Comparison of ENCODE assay signal across 23 cellular contexts in genomic region chr14:94659953-94660946, GRCh38. TPM values are rescaled to one million over a fixed set of nuclear protein-coding genes. Genes with fewer than 3 reads are reported as not detected.
A peak's percentile ranks its signal among the peaks of the same experiment; 100 is the strongest.
DNase-seq lines count a peak whose midpoint lies in the region; ATAC-seq and TF ChIP-seq lines count a peak whose summit lies in the region.
"Had no signal": no experiment of that assay in that cellular context is flagged by ENCODE, and none has a peak within 500 bp of the region (broad histone marks: within the 10 kb centered on the region; RNA-seq: fewer than 3 reads in every experiment).

No MANE protein-coding gene starts in this region.

- no peak for TF ChIP-seq POLR2A in breast epithelium (IDR thresholded peaks at IDR 0.05)

- ATAC-seq in activated CD4-positive, CD25-positive, alpha-beta regulatory T cell treated with anti-CD3 and anti-CD28 coated beads, Interleukin-2, amount 50 U/mL, for 24 hours: no peak
- ATAC-seq: GM23338 had no signal

- H3K9me3 ChIP-seq in mammary epithelial cell (replicated peaks; ENCODE audit: insufficient read depth, low read length) (no peaks in the 10 kb centered on the region), breast epithelium (no peaks in the 10 kb centered on the region), osteoblast (ENCODE audit: low read depth, low read length) (no peaks in the 10 kb centered on the region)

- H3K27me3 ChIP-seq in mammary epithelial cell (ENCODE audit: insufficient read depth, low read length): no peaks in the 10 kb centered on the region
- no peaks in the 10 kb centered on the region for H3K27me3 ChIP-seq in breast epithelium
- no peaks in the 10 kb centered on the region for H3K27me3 ChIP-seq in osteoblast (ENCODE audit: insufficient read depth, low read length)

- no peak overlapping the region for H3K9ac ChIP-seq in mammary epithelial cell (ENCODE audit: insufficient read depth, low read length)

- DNase-seq in mammary epithelial cell (peak; percentile 73), breast epithelium (ENCODE audit: low spot score in 2 of 2) (no peak), ecto neural progenitor cell (ENCODE audit: low spot score) (peak; percentile 15), osteoblast (ENCODE audit: insufficient read length, low spot score, missing footprints) (no peak), ureter (ENCODE audit: low spot score) (peak; percentile 7), substantia nigra (lab: John Stamatoyannopoulos, UW) (no peak), pons (ENCODE audit: low spot score) (no peak)
- DNase-seq: CD8-positive, alpha-beta memory T cell; GDM1; HCEC 1CT; NCI-H1105; NCI-H146; NCI-H2029; NCI-H2227 treated with DMSO at 0.1 percent for 48 hours; NCI-H524; NCI-H774; NK-92 treated with Interleukin-12 subunit alpha and Interleukin-12 subunit beta, amount 100 ng/mL, for 24 hours had no signal

- H4K20me1 ChIP-seq in mammary epithelial cell (ENCODE audit: insufficient read depth, low read length): no peaks in the 10 kb centered on the region
- no peaks in the 10 kb centered on the region for H4K20me1 ChIP-seq in osteoblast (ENCODE audit: insufficient read depth, low read length)

- H3K4me3 ChIP-seq in mammary epithelial cell (replicated peaks in 1 of 3; ENCODE audit: insufficient read depth in 1 of 3, low read depth in 2 of 3, low read length in 3 of 3): no peak overlapping the region
- no peak overlapping the region for H3K4me3 ChIP-seq in breast epithelium
- H3K4me3 ChIP-seq in osteoblast (ENCODE audit: insufficient read depth, low read length): no peak overlapping the region
- H3K4me3 ChIP-seq: GM23338 had no signal

- intact Hi-C loops in mammary epithelial cell (cut with micrococcal nuclease) (no loop called here), breast epithelium (cut with DNase I; ENCODE audit: low total_unique reads) (no loop called here)

- TF ChIP-seq CTCF in mammary epithelial cell (conservative IDR thresholded peaks at IDR 0.05 in 1 of 2, IDR thresholded peaks at IDR 0.05 in 1 of 2; ENCODE audit: extremely low read depth in 1 of 2, insufficient read depth in 1 of 2, low read depth in 1 of 2, low read length in 2 of 2) (no peak), breast epithelium (IDR thresholded peaks at IDR 0.05) (no peak), osteoblast (IDR thresholded peaks at IDR 0.05; ENCODE audit: extremely low read depth, low read depth, low read length) (no peak)

- H3K4me1 ChIP-seq in mammary epithelial cell (ENCODE audit: insufficient read depth, low read length) (no peaks in the 10 kb centered on the region), breast epithelium (no peaks in the 10 kb centered on the region), osteoblast (ENCODE audit: insufficient read depth, low read length) (peaks cover 36% of the 10 kb centered on the region)

- H3K36me3 ChIP-seq in mammary epithelial cell (ENCODE audit: insufficient read depth, low read length): no peaks in the 10 kb centered on the region
- H3K36me3 ChIP-seq in breast epithelium: no peaks in the 10 kb centered on the region
- no peaks in the 10 kb centered on the region for H3K36me3 ChIP-seq in osteoblast (ENCODE audit: insufficient read depth, low read length)

- no peaks in the 10 kb centered on the region for H3K79me2 ChIP-seq in mammary epithelial cell (ENCODE audit: insufficient read depth, low read length)
- H3K79me2 ChIP-seq in osteoblast (ENCODE audit: insufficient read depth, low read length): no peaks in the 10 kb centered on the region

- CTCF ChIA-PET in mammary epithelial cell (lab: Charles Lee; ENCODE audit: low non-redundant PET): no interaction called here

- H2AFZ ChIP-seq in mammary epithelial cell (ENCODE audit: low read depth, low read length) (peak overlapping the region; percentile 10), osteoblast (ENCODE audit: low read length) (peak overlapping the region; percentile 72)
- H2AFZ ChIP-seq: GM23338 had no signal

- in situ Hi-C loops in mammary epithelial cell (cut with MboI; ENCODE audit: low sequenced_read_pairs in 2 of 2): no loop called here

- BruUV-seq in mammary epithelial cell (replicated peaks; lab: Mats Ljungman, UMichigan): no TSS peak

- dilution Hi-C loops in mammary epithelial cell (cut with HindIII; ENCODE audit: low sequenced_read_pairs): loop anchor here (5.0 to 10.0 kb wide), 3 partner anchors 33 to 625 kb away; no protein-coding TSS in a partner anchor

- no peak overlapping the region for H3K27ac ChIP-seq in mammary epithelial cell (ENCODE audit: insufficient read depth, low read depth, low read length)
- no peak overlapping the region for H3K27ac ChIP-seq in breast epithelium
- H3K27ac ChIP-seq in osteoblast (ENCODE audit: low read depth, low read length): peak overlapping the region; percentile 68
- H3K27ac ChIP-seq in substantia nigra (ENCODE audit: low read depth, low read length, poor library complexity, severe bottlenecking): no peak overlapping the region
- H3K27ac ChIP-seq: C4-2B, RWPE1 had no signal

- no peak overlapping the region for H3K4me2 ChIP-seq in mammary epithelial cell (ENCODE audit: insufficient read depth, low read depth, low read length)
- peak overlapping the region; percentile 28 for H3K4me2 ChIP-seq in osteoblast (ENCODE audit: insufficient read depth, low read length)
- H3K4me2 ChIP-seq: GM23338 had no signal

- 29% methylated on average over 9 of the region's 10 CpGs for WGBS in mammary epithelial cell (ENCODE audit: low coverage, missing lambda C conversion rate)

RNA-seq across cellular contexts. Expression of gene SERPINA3, which starts 48.1 kb away (rescaled TPM):
- total RNA-seq in mammary epithelial cell (100 to 1,000 TPM in 1 of 2 donors, 1 to 10 TPM in 1; 5.2 to 998 TPM), breast epithelium (1,000 to 10,000 TPM in 2 of 3 donors, 10 to 100 TPM in 1; 88.7 to 1,840 (median 1,497) TPM), osteoblast (2.7 and 5.1 TPM in 2 replicates), ureter (106 TPM)
- 17.5 TPM for polyA plus RNA-seq in mammary epithelial cell
- 7.9 TPM for polyA minus RNA-seq in mammary epithelial cell
- total RNA-seq: CD8-positive, alpha-beta memory T cell; Daoy; GM23338 had no signal
- polyA plus RNA-seq: CD8-positive, alpha-beta memory T cell; GM23338; IgD-negative memory B cell had no signal

Comparison
In these comparisons a context has a peak if more than half of its experiments do, and no peak if none do; other contexts are left out.
1. DNase-seq: peak in mammary epithelial cell (single experiment), ecto neural progenitor cell (single experiment) and ureter (single experiment); none in breast epithelium (0 of 2), osteoblast (single experiment), substantia nigra (0 of 49) and pons (single experiment).